ENCODE assay signal across 8 cellular contexts in the genomic region with DNA sequence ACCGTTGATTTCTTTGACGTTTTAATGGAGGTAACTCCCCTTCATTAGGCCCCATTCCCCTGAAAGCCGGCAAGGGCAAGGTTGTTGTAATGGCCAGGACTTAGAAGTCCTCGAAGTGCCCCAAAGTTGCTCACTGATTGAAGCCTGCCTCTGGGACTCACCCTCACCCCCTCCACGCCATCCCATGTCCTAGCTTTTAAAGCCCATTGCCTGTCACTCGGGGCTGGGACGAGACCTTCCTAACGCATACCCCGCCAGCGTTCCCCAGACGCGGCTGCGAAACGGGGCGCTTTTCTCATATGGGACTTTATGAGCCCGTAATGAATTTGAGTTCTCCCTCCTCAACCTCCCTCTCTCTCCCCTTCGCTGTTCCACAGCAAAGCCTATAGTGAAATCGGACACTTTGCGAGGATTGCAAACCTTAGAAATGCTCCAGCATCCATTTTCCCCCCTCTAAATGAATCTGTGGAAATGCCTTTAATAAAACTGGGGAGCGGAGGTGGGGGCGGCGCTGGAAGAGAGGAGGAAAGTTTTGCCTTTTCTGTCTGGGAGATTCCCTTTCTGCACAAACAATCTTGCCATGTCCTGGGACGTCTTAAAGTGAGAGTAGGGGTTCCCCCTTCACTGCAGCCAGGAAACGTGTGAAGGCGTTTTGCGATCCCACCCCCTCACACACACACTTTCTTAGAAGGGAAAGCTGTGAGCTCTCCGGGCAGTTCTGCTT. TPM values are rescaled to one million over a fixed set of nuclear protein-coding genes. Genes with fewer than 3 reads are reported as not detected.
DNase-seq lines count a peak whose midpoint lies in the region; ATAC-seq, FAIRE-seq and TF ChIP-seq lines count a peak whose summit lies in the region.
"Had no signal": no experiment of that assay in that cellular context is flagged by ENCODE, and none has a peak within 500 bp of the region (broad histone marks: within the 10 kb centered on the region; RNA-seq: fewer than 3 reads in every experiment).

No MANE protein-coding gene starts in this region.

- H3K4me1 ChIP-seq in left lung: peaks cover 0 to 3% of the 10 kb centered on the region in 2 donors
- H3K4me1 ChIP-seq in testis: peaks cover 15% of the 10 kb centered on the region

- peaks cover 24% of the 10 kb centered on the region for H3K27me3 ChIP-seq in bronchial epithelial cell (ENCODE audit: control insufficient read depth, insufficient read depth, low read length)
- H3K27me3 ChIP-seq in left lung: peaks cover 6 to 85% of the 10 kb centered on the region in 2 donors
- H3K27me3 ChIP-seq in testis: no peaks in the 10 kb centered on the region

- ATAC-seq in HG02884 (IDR thresholded peaks at IDR 0.05; ENCODE audit: unreplicated experiment) (peak; percentile 54), left lung (peak; percentile 42), GM21515 (IDR thresholded peaks at IDR 0.05; ENCODE audit: unreplicated experiment) (no peak)

- no peak for TF ChIP-seq POLR2A in testis (IDR thresholded peaks at IDR 0.05)

- H3K36me3 ChIP-seq in bronchial epithelial cell (ENCODE audit: control insufficient read depth, insufficient read depth, low read length) (no peaks in the 10 kb centered on the region), left lung (no peaks in the 10 kb centered on the region), testis (ENCODE audit: low read depth, missing control alignments) (no peaks in the 10 kb centered on the region)

- H3K27ac ChIP-seq in left lung: peak overlapping the region; percentile 8 to 79
- H3K27ac ChIP-seq in testis: peak overlapping the region in 1 of 2 donors; percentile 77

- intact Hi-C loops in left lung (cut with DNase I) (loop anchor here in 1 of 2 donors (5.0 to 10.0 kb wide), 2 partner anchors 417 to 460 kb away; no protein-coding TSS in a partner anchor), testis (cut with DNase I; ENCODE audit: low total_unique reads) (loop anchor here (10.0 kb wide), 1 partner anchor 490 kb away; no protein-coding TSS in a partner anchor)

- TF ChIP-seq CTCF in bronchial epithelial cell (IDR thresholded peaks at IDR 0.05; ENCODE audit: insufficient read depth, low read length, severe bottlenecking) (no peak), left lung (IDR thresholded peaks at IDR 0.05) (no peak), testis (IDR thresholded peaks at IDR 0.05) (no peak)

- H3K9me3 ChIP-seq in left lung (no peaks in the 10 kb centered on the region), testis (no peaks in the 10 kb centered on the region)

- H3K4me3 ChIP-seq in bronchial epithelial cell (ENCODE audit: low read depth, low read length) (no peak overlapping the region), left lung (peak overlapping the region; percentile 34), testis (peak overlapping the region; percentile 56 to 60)

- DNase-seq in bronchial epithelial cell (ENCODE audit: low read depth) (no peak), left lung (peak; percentile 38 to 64), testis (peak; percentile 58), NCI-H1436 (lab: John Stamatoyannopoulos, UW) (no peak)
- no peak for DNase-seq in central memory CD4-positive, alpha-beta T cell
- DNase-seq: RPMI8226 had no signal

- FAIRE-seq in bronchial epithelial cell (lab: Jason Lieb, UNC): peak; percentile 32

- WGBS in testis, 2 donors: 0 to 2% methylated on average over 27 of the region's 27 CpGs

RNA-seq across cellular contexts. Expression of a gene that starts 1.5 kb away (rescaled TPM):
- total RNA-seq in bronchial epithelial cell: 0.13 and 1.3 TPM in 2 replicates
- total RNA-seq in left lung: 1 to 10 TPM; 4.3 to 9.8 TPM
- total RNA-seq in testis: 1 to 10 TPM; 1.9 to 5.1 TPM
- 4.1 TPM for polyA plus RNA-seq in testis (ENCODE audit: insufficient read depth, low read depth, low replicate concordance)

Comparison
In these comparisons a context has a peak if more than half of its experiments do, and no peak if none do; other contexts are left out.
1. DNase-seq: peak in left lung (2 of 2) and testis (single experiment); none in bronchial epithelial cell (single experiment), NCI-H1436 (single experiment) and central memory CD4-positive, alpha-beta T cell (single experiment).